In the genomic region with DNA sequence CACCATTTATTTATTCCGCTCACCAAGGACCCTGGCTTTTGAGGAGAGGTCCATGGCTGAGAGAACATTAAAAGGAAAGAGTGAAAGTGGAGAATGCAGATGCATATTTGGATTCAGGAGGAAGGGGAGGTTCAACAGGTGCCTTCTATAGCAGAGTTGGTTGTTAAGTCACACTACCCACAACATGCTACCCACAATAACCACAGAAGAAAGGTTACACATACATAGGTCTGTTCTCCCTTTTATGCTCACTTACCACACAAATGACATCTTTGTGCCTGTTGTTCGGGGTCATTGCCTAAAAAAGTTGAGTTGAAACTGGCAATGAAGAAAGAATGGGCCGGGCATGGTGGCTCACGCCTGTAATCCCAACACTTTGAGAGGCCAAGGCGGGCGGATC, we compare ENCODE assay signal across 23 cellular contexts.
"Had no signal": no experiment of that assay in that cellular context is flagged by ENCODE, and none has a peak within 500 bp of the region (broad histone marks: within the 10 kb centered on the region; RNA-seq: fewer than 3 reads in every experiment).

No MANE protein-coding gene starts in this region.

- H3K9me3 Mint-ChIP-seq: activated B cell treated with CpG ODN at 0.5 μM for 24 hours; activated CD4-positive, alpha-beta memory T cell treated with anti-CD3 and anti-CD28 coated beads for 36 hours; natural killer cell treated with Interleukin-12 subunit alpha and Interleukin-12 subunit beta and Interleukin-15 and Interleukin-18, amount 100 ng/mL, for 72 hours had no signal

- FAIRE-seq: islet of Langerhans had no signal

- H3K36me3 ChIP-seq: cardiac muscle cell, heart left ventricle, prostate gland, spleen, thyroid gland had no signal

- H3K27ac Mint-ChIP-seq: activated B cell treated with CpG ODN at 0.5 μM for 24 hours; activated CD4-positive, alpha-beta memory T cell treated with anti-CD3 and anti-CD28 coated beads for 36 hours; activated CD8-positive, alpha-beta memory T cell treated with anti-CD3 and anti-CD28 coated beads, Interleukin-2, amount 10 ng/mL, durations not matched to agents 7 days and 5 days; activated naive CD8-positive, alpha-beta T cell; natural killer cell treated with Interleukin-12 subunit alpha and Interleukin-12 subunit beta and Interleukin-15 and Interleukin-18, amount 100 ng/mL, for 72 hours; T-helper 17 cell had no signal

- H3K36me3 Mint-ChIP-seq: activated CD4-positive, alpha-beta memory T cell treated with anti-CD3 and anti-CD28 coated beads for 36 hours; activated CD8-positive, alpha-beta memory T cell treated with anti-CD3 and anti-CD28 coated beads, Interleukin-2, amount 10 ng/mL, durations not matched to agents 7 days and 5 days; natural killer cell treated with Interleukin-12 subunit alpha and Interleukin-12 subunit beta and Interleukin-15 and Interleukin-18, amount 100 ng/mL, for 72 hours had no signal

- H3K27me3 ChIP-seq: body of pancreas, cardiac muscle cell, spleen, thyroid gland had no signal

- H3K27me3 Mint-ChIP-seq: activated B cell treated with CpG ODN at 0.5 μM for 24 hours; activated CD4-positive, alpha-beta memory T cell treated with anti-CD3 and anti-CD28 coated beads for 36 hours; activated CD8-positive, alpha-beta memory T cell treated with anti-CD3 and anti-CD28 coated beads, Interleukin-2, amount 10 ng/mL, durations not matched to agents 7 days and 5 days; activated naive CD8-positive, alpha-beta T cell; T-helper 17 cell had no signal

- H3K4me3 ChIP-seq: body of pancreas, cardiac muscle cell, heart left ventricle, prostate gland, spleen, thyroid gland had no signal

- H3K9me3 ChIP-seq: body of pancreas, heart left ventricle, prostate gland, spleen, thyroid gland had no signal

- DNase-seq: activated B cell treated with CpG ODN at 0.5 μM for 24 hours; activated CD4-positive, alpha-beta memory T cell treated with anti-CD3 and anti-CD28 coated beads for 36 hours; activated CD4-positive, alpha-beta T cell treated with anti-CD3 and anti-CD28 coated beads for 4 hours; activated CD8-positive, alpha-beta memory T cell treated with anti-CD3 and anti-CD28 coated beads, Interleukin-2, amount 10 ng/mL, durations not matched to agents 7 days and 5 days; activated gamma-delta T cell treated with Interleukin-2 at 50 U/mL for 16 hours; activated T-cell treated with anti-CD3 and anti-CD28 coated beads for 4 hours; amniotic stem cell; body of pancreas; cortex of kidney; heart left ventricle; left ventricle myocardium superior; spleen; stimulated activated CD4-positive, alpha-beta T cell treated with anti-CD3 and anti-CD28 coated beads, Interleukin-4, amount 100 ng/mL, for 1 hour; stimulated activated naive CD4-positive, alpha-beta T cell treated with Interleukin-2 at 50 U/mL for 16 hours; substantia nigra; T-helper 17 cell; thyroid gland had no signal

- H3K4me1 ChIP-seq: body of pancreas, heart left ventricle, prostate gland, spleen, thyroid gland had no signal

- H3K4me3 Mint-ChIP-seq: activated B cell treated with CpG ODN at 0.5 μM for 24 hours; activated CD4-positive, alpha-beta memory T cell treated with anti-CD3 and anti-CD28 coated beads for 36 hours; activated CD8-positive, alpha-beta memory T cell treated with anti-CD3 and anti-CD28 coated beads, Interleukin-2, amount 10 ng/mL, durations not matched to agents 7 days and 5 days; activated naive CD8-positive, alpha-beta T cell; natural killer cell treated with Interleukin-12 subunit alpha and Interleukin-12 subunit beta and Interleukin-15 and Interleukin-18, amount 100 ng/mL, for 72 hours; T-helper 17 cell had no signal

- H3K27ac ChIP-seq: body of pancreas, cardiac muscle cell, epithelial cell of prostate, heart left ventricle, prostate gland, spleen, thyroid gland had no signal

- H3K4me1 Mint-ChIP-seq: activated B cell treated with CpG ODN at 0.5 μM for 24 hours; activated CD8-positive, alpha-beta memory T cell treated with anti-CD3 and anti-CD28 coated beads, Interleukin-2, amount 10 ng/mL, durations not matched to agents 7 days and 5 days; T-helper 17 cell had no signal

- ATAC-seq: activated CD8-positive, alpha-beta memory T cell treated with anti-CD3 and anti-CD28 coated beads, Interleukin-2, amount 10 ng/mL, durations not matched to agents 7 days and 5 days; body of pancreas; heart left ventricle; left ventricle myocardium superior; natural killer cell treated with Interleukin-12 subunit alpha and Interleukin-12 subunit beta and Interleukin-15 and Interleukin-18, amount 100 ng/mL, for 72 hours; T-helper 17 cell had no signal
